Comparison of ENCODE assay signal across 9 cellular contexts in genomic region chr10:73576178-73576889, GRCh38. TPM values are rescaled to one million over a fixed set of nuclear protein-coding genes. Genes with fewer than 3 reads are reported as not detected.
DNase-seq lines count a peak whose midpoint lies in the region; TF ChIP-seq lines count a peak whose summit lies in the region.
"Had no signal": no experiment of that assay in that cellular context is flagged by ENCODE, and none has a peak within 500 bp of the region (broad histone marks: within the 10 kb centered on the region; RNA-seq: fewer than 3 reads in every experiment).

No MANE protein-coding gene starts in this region.

- H3K27me3 ChIP-seq in mesenchymal stem cell (ENCODE audit: control insufficient read depth in 1 of 2, insufficient read depth in 1 of 2, low read length in 2 of 2): no peaks in the 10 kb centered on the region
- no peaks in the 10 kb centered on the region for H3K27me3 ChIP-seq in uterus

- H4K8ac ChIP-seq in mesenchymal stem cell (ENCODE audit: low read length): no peak overlapping the region

- no peak overlapping the region for H2BK120ac ChIP-seq in mesenchymal stem cell (ENCODE audit: low read depth, low read length)

- H2BK15ac ChIP-seq in mesenchymal stem cell (ENCODE audit: low read depth, poor library complexity, severe bottlenecking): no peak overlapping the region

- no peak overlapping the region for H2AFZ ChIP-seq in mesenchymal stem cell (ENCODE audit: low read depth, low read length)

- H3K4ac ChIP-seq in mesenchymal stem cell (ENCODE audit: low read depth in 1 of 2, low read length in 2 of 2): no peak overlapping the region

- intact Hi-C loops in dendritic cell treated with granulocyte-macrophage colony-stimulating factor and Interleukin-4, amounts not matched to agents 40 ng/mL and 50 ng/mL, for 4 days (cut with micrococcal nuclease): no loop called here
- intact Hi-C loops in uterus (cut with DNase I; ENCODE audit: low total_unique reads): no loop called here

- H4K91ac ChIP-seq in mesenchymal stem cell (ENCODE audit: low read length): no peak overlapping the region

- 91% methylated on average over 2 of the region's 4 CpGs for WGBS in mesenchymal stem cell

- no peak overlapping the region for H3K23ac ChIP-seq in mesenchymal stem cell (ENCODE audit: low read length in 2 of 2)

- H3K14ac ChIP-seq in mesenchymal stem cell (ENCODE audit: low read length in 2 of 2): no peak overlapping the region

- H3K79me1 ChIP-seq in mesenchymal stem cell (replicated peaks; ENCODE audit: low read length, poor library complexity, severe bottlenecking): peaks cover 16% of the 10 kb centered on the region

- H3K9ac ChIP-seq in mesenchymal stem cell (ENCODE audit: low read length): peak overlapping the region; percentile 55

- H2BK5ac ChIP-seq in mesenchymal stem cell (ENCODE audit: low read depth, low read length, poor library complexity, severe bottlenecking): no peak overlapping the region

- H3K27ac ChIP-seq in mesenchymal stem cell (ENCODE audit: low read length, poor library complexity, severe bottlenecking) (no peak overlapping the region), uterus (peak overlapping the region; percentile 79 to 82)

- H3K4me1 ChIP-seq in mesenchymal stem cell (ENCODE audit: control insufficient read depth, insufficient read depth, low read depth, low read length) (peaks cover 1% of the 10 kb centered on the region), uterus (peaks cover 0 to 6% of the 10 kb centered on the region in 2 donors)

- H3K4me3 ChIP-seq in mesenchymal stem cell (ENCODE audit: insufficient read depth in 1 of 2, low read depth in 1 of 2, low read length in 2 of 2) (peak overlapping the region in 1 of 2 experiments; percentile 6), uterus (peak overlapping the region in 1 of 2 donors; percentile 24)

- H2AK5ac ChIP-seq in mesenchymal stem cell (ENCODE audit: low read length, severe bottlenecking): no peak overlapping the region

- H3K4me3 Mint-ChIP-seq in dendritic cell treated with granulocyte-macrophage colony-stimulating factor and Interleukin-4, amounts not matched to agents 40 ng/mL and 50 ng/mL, for 4 days: no peak overlapping the region

- H3K36me3 ChIP-seq in mesenchymal stem cell (ENCODE audit: control insufficient read depth in 1 of 2, insufficient read depth in 2 of 2, low read depth in 1 of 2, low read length in 2 of 2): peaks cover 3% of the 10 kb centered on the region in 2 experiments
- H3K36me3 ChIP-seq in uterus: no peaks in the 10 kb centered on the region

- H2BK12ac ChIP-seq in mesenchymal stem cell (ENCODE audit: low read length in 2 of 2): no peak overlapping the region

- peak; percentile 58 to 73 for TF ChIP-seq POLR2A in uterus (IDR thresholded peaks at IDR 0.05)

- H3K9me3 ChIP-seq in mesenchymal stem cell (ENCODE audit: control insufficient read depth, low read length) (no peaks in the 10 kb centered on the region), uterus (no peaks in the 10 kb centered on the region)

- H3K27me3 Mint-ChIP-seq in dendritic cell treated with granulocyte-macrophage colony-stimulating factor and Interleukin-4, amounts not matched to agents 40 ng/mL and 50 ng/mL, for 4 days: no peaks in the 10 kb centered on the region

- peak overlapping the region; percentile 71 for H3K27ac Mint-ChIP-seq in dendritic cell treated with granulocyte-macrophage colony-stimulating factor and Interleukin-4, amounts not matched to agents 40 ng/mL and 50 ng/mL, for 4 days

- no peak for TF ChIP-seq CTCF in uterus (IDR thresholded peaks at IDR 0.05)

- H3K36me3 Mint-ChIP-seq in dendritic cell treated with granulocyte-macrophage colony-stimulating factor and Interleukin-4, amounts not matched to agents 40 ng/mL and 50 ng/mL, for 4 days (ENCODE audit: low read depth): no peaks in the 10 kb centered on the region

- no peaks in the 10 kb centered on the region for H3K9me3 Mint-ChIP-seq in dendritic cell treated with granulocyte-macrophage colony-stimulating factor and Interleukin-4, amounts not matched to agents 40 ng/mL and 50 ng/mL, for 4 days

- peak; percentile 3 for DNase-seq in NCI-H2196 (lab: John Stamatoyannopoulos, UW; ENCODE audit: unreplicated experiment)
- DNase-seq in NCI-H2196 treated with DMSO at 0.1 percent for 48 hours (lab: John Stamatoyannopoulos, UW; ENCODE audit: unreplicated experiment): no peak
- peak; percentile 49 for DNase-seq in mesenchymal stem cell
- DNase-seq in uterus: peak; percentile 32 to 80
- DNase-seq in NCI-H187 (lab: John Stamatoyannopoulos, UW): no peak
- DNase-seq in stimulated activated CD4-positive, alpha-beta T cell treated with anti-CD3 and anti-CD28 coated beads, Interleukin-4, amount 100 ng/mL, for 1 hour: no peak
- no peak for DNase-seq in ecto neural progenitor cell (ENCODE audit: low spot score)
- DNase-seq: MM.1S had no signal

- H3K4me1 Mint-ChIP-seq in dendritic cell treated with granulocyte-macrophage colony-stimulating factor and Interleukin-4, amounts not matched to agents 40 ng/mL and 50 ng/mL, for 4 days (ENCODE audit: low read depth): peaks cover 14% of the 10 kb centered on the region

- no peak overlapping the region for H3K4me2 ChIP-seq in mesenchymal stem cell (ENCODE audit: low read length, poor library complexity, severe bottlenecking)

- H3K18ac ChIP-seq in mesenchymal stem cell (ENCODE audit: low read depth in 1 of 2, low read length in 2 of 2): no peak overlapping the region

RNA-seq across cellular contexts. Expression of gene USP54, which starts 14.8 kb away (rescaled TPM):
- polyA plus RNA-seq in mesenchymal stem cell (2013, experiment 1 of 2): 6.2 TPM
- polyA plus RNA-seq in mesenchymal stem cell (2013, experiment 2 of 2): 5.8 TPM
- 10 to 100 TPM; 10.6 to 73.7 (median 40.5) TPM for total RNA-seq in uterus

Comparison
In these comparisons a context has a peak if more than half of its experiments do, and no peak if none do; other contexts are left out.
1. DNase-seq: peak in NCI-H2196 (single experiment), mesenchymal stem cell (single experiment) and uterus (2 of 2); none in NCI-H2196 treated with DMSO at 0.1 percent for 48 hours (single experiment), NCI-H187 (0 of 2), stimulated activated CD4-positive, alpha-beta T cell treated with anti-CD3 and anti-CD28 coated beads, Interleukin-4, amount 100 ng/mL, for 1 hour (single experiment) and ecto neural progenitor cell (single experiment).